Comparison of ENCODE assay signal across 1 cellular context in the genomic region with DNA sequence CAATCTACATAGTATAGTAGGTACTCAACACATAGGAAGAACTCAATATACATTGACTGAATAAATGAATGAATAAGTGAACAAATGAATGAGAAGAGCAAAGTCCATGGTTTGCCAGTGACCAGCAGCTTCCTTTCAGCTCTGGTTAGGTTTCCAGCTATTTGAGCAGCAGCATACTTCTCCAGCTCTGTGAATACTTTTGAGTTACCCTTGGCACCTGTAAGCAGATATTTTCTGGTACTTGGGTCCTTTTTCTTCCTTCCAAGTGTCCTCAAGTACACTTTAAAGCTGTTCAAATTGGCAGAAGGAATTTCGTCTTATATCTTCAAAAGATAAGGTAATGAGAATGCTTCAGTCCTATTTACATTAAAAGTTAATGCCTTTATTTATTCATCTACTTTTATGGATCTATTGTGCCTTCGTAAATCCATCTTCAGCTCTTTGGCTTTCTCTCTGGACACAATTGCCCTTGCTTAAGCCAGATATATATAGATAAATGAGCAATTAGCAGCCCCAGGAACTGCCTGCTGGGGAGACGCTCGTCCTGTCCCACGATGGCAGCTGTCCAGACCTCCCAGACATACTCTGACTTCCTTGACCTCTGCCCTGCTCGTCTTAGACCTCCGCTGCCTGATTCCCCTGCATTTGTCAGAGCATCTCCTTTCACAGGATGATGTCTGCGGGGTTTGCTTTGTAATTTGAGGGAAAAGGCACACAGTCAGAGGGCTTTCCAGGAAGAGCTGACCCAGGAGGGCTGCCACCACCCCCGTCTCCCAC.
TF ChIP-seq lines count a peak whose summit lies in the region.

No MANE protein-coding gene starts in this region.

TF ChIP-seq in IMR-90, 13 proteins besides CTCF, POLR2A, EP300 and RAD21:
- TF ChIP-seq RFX5 (IDR thresholded peaks at IDR 0.05; ENCODE audit: low read depth, low read length) (no peak), RCOR1 (IDR thresholded peaks at IDR 0.05; ENCODE audit: insufficient replicate concordance, low read length) (no peak), CEBPB (IDR thresholded peaks at IDR 0.05; ENCODE audit: low read depth, low read length) (no peak), MAFK (IDR thresholded peaks at IDR 0.05; ENCODE audit: low read depth, low read length) (no peak), BHLHE40 (IDR thresholded peaks at IDR 0.05; ENCODE audit: low read depth, low read length) (no peak), USF2 (IDR thresholded peaks at IDR 0.05; ENCODE audit: low read depth, low read length) (no peak), SMC3 (IDR thresholded peaks at IDR 0.05; ENCODE audit: low read depth, low read length) (no peak), CHD1 (IDR thresholded peaks at IDR 0.05; ENCODE audit: low read depth, low read length) (no peak), NFE2L2 (IDR thresholded peaks at IDR 0.05; ENCODE audit: low read depth, low read length) (no peak), MAZ (IDR thresholded peaks at IDR 0.05; ENCODE audit: borderline replicate concordance, low read depth, low read length) (no peak), FOS (IDR thresholded peaks at IDR 0.05; ENCODE audit: low read depth, low read length) (no peak), MXI1 (IDR thresholded peaks at IDR 0.05; ENCODE audit: borderline replicate concordance, low read depth, low read length) (no peak)
- TF ChIP-seq, protein P1, sequence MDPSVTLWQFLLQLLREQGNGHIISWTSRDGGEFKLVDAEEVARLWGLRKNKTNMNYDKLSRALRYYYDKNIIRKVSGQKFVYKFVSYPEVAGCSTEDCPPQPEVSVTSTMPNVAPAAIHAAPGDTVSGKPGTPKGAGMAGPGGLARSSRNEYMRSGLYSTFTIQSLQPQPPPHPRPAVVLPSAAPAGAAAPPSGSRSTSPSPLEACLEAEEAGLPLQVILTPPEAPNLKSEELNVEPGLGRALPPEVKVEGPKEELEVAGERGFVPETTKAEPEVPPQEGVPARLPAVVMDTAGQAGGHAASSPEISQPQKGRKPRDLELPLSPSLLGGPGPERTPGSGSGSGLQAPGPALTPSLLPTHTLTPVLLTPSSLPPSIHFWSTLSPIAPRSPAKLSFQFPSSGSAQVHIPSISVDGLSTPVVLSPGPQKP (IDR thresholded peaks at IDR 0.05; ENCODE audit: borderline replicate concordance, low read depth, low read length) = no peak
